ENCODE assay signal across 13 cellular contexts in genomic region chr1:8473121-8473891, GRCh38.
DNase-seq lines count a peak whose midpoint lies in the region; ATAC-seq and FAIRE-seq lines count a peak whose summit lies in the region.
"Had no signal": no experiment of that assay in that cellular context is flagged by ENCODE, and none has a peak within 500 bp of the region (broad histone marks: within the 10 kb centered on the region; RNA-seq: fewer than 3 reads in every experiment).

No MANE protein-coding gene starts in this region.

- no peaks in the 10 kb centered on the region for H3K36me3 Mint-ChIP-seq in activated CD4-positive, alpha-beta memory T cell treated with anti-CD3 and anti-CD28 coated beads for 36 hours
- no peaks in the 10 kb centered on the region for H3K36me3 Mint-ChIP-seq in naive thymus-derived CD8-positive, alpha-beta T cell

- no peaks in the 10 kb centered on the region for H3K9me3 Mint-ChIP-seq in activated CD4-positive, alpha-beta memory T cell treated with anti-CD3 and anti-CD28 coated beads for 36 hours
- H3K9me3 Mint-ChIP-seq in naive thymus-derived CD8-positive, alpha-beta T cell = no peaks in the 10 kb centered on the region

- peak; percentile 48 for DNase-seq in NK-92 treated with Interleukin-12 subunit alpha and Interleukin-12 subunit beta, amount 100 ng/mL, for 24 hours (lab: John Stamatoyannopoulos, UW)
- DNase-seq in NK-92 (lab: John Stamatoyannopoulos, UW; ENCODE audit: unreplicated experiment) = no peak
- no peak for DNase-seq in GM18507 (ENCODE audit: extremely low spot score, insufficient read length, low read depth)
- peak; percentile 22 for DNase-seq in activated CD4-positive, alpha-beta memory T cell treated with anti-CD3 and anti-CD28 coated beads for 36 hours
- no peak for DNase-seq in naive thymus-derived CD8-positive, alpha-beta T cell
- no peak for DNase-seq in pons (ENCODE audit: low spot score)
- DNase-seq: activated gamma-delta T cell treated with Interleukin-2 at 50 U/mL for 16 hours, KBM-7, SHP77 treated with DMSO at 0.1 percent for 48 hours had no signal

- intact Hi-C loops in activated CD4-positive, alpha-beta memory T cell treated with anti-CD3 and anti-CD28 coated beads for 36 hours (cut with micrococcal nuclease) = loop anchor here (2.0 kb wide), 1 partner anchor 131 kb away; no protein-coding TSS in a partner anchor

- H3K4me3 Mint-ChIP-seq in activated CD4-positive, alpha-beta memory T cell treated with anti-CD3 and anti-CD28 coated beads for 36 hours = no peak overlapping the region
- H3K4me3 Mint-ChIP-seq in naive thymus-derived CD8-positive, alpha-beta T cell = no peak overlapping the region

- H3K27ac Mint-ChIP-seq in activated CD4-positive, alpha-beta memory T cell treated with anti-CD3 and anti-CD28 coated beads for 36 hours = no peak overlapping the region
- H3K27ac Mint-ChIP-seq in naive thymus-derived CD8-positive, alpha-beta T cell = peak overlapping the region in 8 of 10 donors; percentile 15 to 60 (median 54)

- H3K27me3 Mint-ChIP-seq in activated CD4-positive, alpha-beta memory T cell treated with anti-CD3 and anti-CD28 coated beads for 36 hours = no peaks in the 10 kb centered on the region
- H3K27me3 Mint-ChIP-seq in naive thymus-derived CD8-positive, alpha-beta T cell = no peaks in the 10 kb centered on the region

- peaks cover 50% of the 10 kb centered on the region for H3K4me1 Mint-ChIP-seq in activated CD4-positive, alpha-beta memory T cell treated with anti-CD3 and anti-CD28 coated beads for 36 hours (ENCODE audit: low read depth)
- H3K4me1 Mint-ChIP-seq in naive thymus-derived CD8-positive, alpha-beta T cell = peaks cover 11 to 42% (median 33%) of the 10 kb centered on the region in 4 donors

- CTCF ChIA-PET in activated CD4-positive, alpha-beta memory T cell treated with anti-CD3 and anti-CD28 coated beads for 36 hours (lab: Charles Lee) = interaction anchor here (0.5 to 1.0 kb wide), 2 partner anchors 53 to 65 kb away, joined by 3 read pairs; no protein-coding TSS in a partner anchor

- peak; percentile 75 for FAIRE-seq in GM18507 (lab: Jason Lieb, UNC)
- FAIRE-seq: bronchial epithelial cell, islet of Langerhans had no signal

- POLR2A ChIA-PET in activated CD4-positive, alpha-beta memory T cell treated with anti-CD3 and anti-CD28 coated beads for 36 hours (lab: Charles Lee) = no interaction called here
- POLR2A ChIA-PET in naive thymus-derived CD8-positive, alpha-beta T cell (lab: Charles Lee) = no interaction called here

- ATAC-seq in naive thymus-derived CD8-positive, alpha-beta T cell = no peak
- no peak for ATAC-seq in HG03139 (IDR thresholded peaks at IDR 0.05; ENCODE audit: unreplicated experiment)
- no peak for ATAC-seq in GM21360 (IDR thresholded peaks at IDR 0.05; ENCODE audit: unreplicated experiment)

Comparison
In these comparisons a context has a peak if more than half of its experiments do, and no peak if none do; other contexts are left out.
1. DNase-seq: peak in NK-92 treated with Interleukin-12 subunit alpha and Interleukin-12 subunit beta, amount 100 ng/mL, for 24 hours (single experiment) and activated CD4-positive, alpha-beta memory T cell treated with anti-CD3 and anti-CD28 coated beads for 36 hours (single experiment); none in NK-92 (single experiment), GM18507 (single experiment), naive thymus-derived CD8-positive, alpha-beta T cell (0 of 10) and pons (single experiment).